ENCODE assay signal across 13 cellular contexts in the genomic region with DNA sequence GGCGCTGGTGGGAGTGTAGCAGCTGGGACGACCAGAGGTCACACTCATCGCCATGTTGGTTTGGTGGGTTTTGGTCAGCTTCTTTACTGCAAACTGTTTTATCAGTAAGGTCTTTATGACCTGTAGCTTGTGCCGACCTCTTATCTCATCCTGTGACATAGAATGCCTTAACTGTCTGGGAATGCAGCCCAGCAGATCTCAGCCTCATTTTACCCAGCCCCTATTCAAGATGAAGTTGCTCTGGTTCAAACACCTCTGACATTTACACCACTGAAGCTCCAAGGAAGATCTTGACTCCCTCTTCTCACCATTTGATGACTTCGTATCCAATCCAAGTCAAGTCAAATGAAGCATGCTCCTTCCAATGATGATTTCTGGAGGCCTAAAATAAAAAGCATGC. TPM values are rescaled to one million over a fixed set of nuclear protein-coding genes. Genes with fewer than 3 reads are reported as not detected.
A peak's percentile ranks its signal among the peaks of the same experiment; 100 is the strongest.
DNase-seq lines count a peak whose midpoint lies in the region; ATAC-seq and TF ChIP-seq lines count a peak whose summit lies in the region.
"Had no signal": no experiment of that assay in that cellular context is flagged by ENCODE, and none has a peak within 500 bp of the region (broad histone marks: within the 10 kb centered on the region; RNA-seq: fewer than 3 reads in every experiment).

No MANE protein-coding gene starts in this region.

- H3K9me3 ChIP-seq in CD4-positive, CD25-positive, alpha-beta regulatory T cell (ENCODE audit: control insufficient read depth in 2 of 2, low read length in 2 of 2): no peaks in the 10 kb centered on the region

- H3K27ac ChIP-seq in CD4-positive, CD25-positive, alpha-beta regulatory T cell (ENCODE audit: insufficient read depth, low read length, poor library complexity, severe bottlenecking): no peak overlapping the region
- H3K27ac ChIP-seq in GM23338 (ENCODE audit: low read depth) (no peak overlapping the region), coronary artery (peak overlapping the region in 1 of 2 donors; percentile 54)

- no peaks in the 10 kb centered on the region; the same call in 1 of the 2 replicates for H3F3A ChIP-seq in GM23338 (replicated peaks; ENCODE audit: low read depth)

- no peaks in the 10 kb centered on the region for H3K9me2 ChIP-seq in GM23338 (ENCODE audit: insufficient read depth)

- TF ChIP-seq CTCF in GM23338 (conservative IDR thresholded peaks at IDR 0.05; ENCODE audit: low read depth in 2 of 2) (no peak), coronary artery (IDR thresholded peaks at IDR 0.05) (no peak), osteocyte (IDR thresholded peaks at IDR 0.05) (no peak)

- H3K36me3 ChIP-seq in CD4-positive, CD25-positive, alpha-beta regulatory T cell (ENCODE audit: control insufficient read depth, insufficient read depth, low read length): peaks cover 7% of the 10 kb centered on the region
- no peaks in the 10 kb centered on the region for H3K36me3 ChIP-seq in GM23338 (ENCODE audit: insufficient read depth)

- H3K27me3 ChIP-seq in CD4-positive, CD25-positive, alpha-beta regulatory T cell (ENCODE audit: control insufficient read depth, insufficient read depth, low read length): no peaks in the 10 kb centered on the region
- no peaks in the 10 kb centered on the region for H3K27me3 ChIP-seq in GM23338 (ENCODE audit: insufficient read depth)

- H3K36me3 Mint-ChIP-seq in CD4-positive, CD25-positive, alpha-beta regulatory T cell: no peaks in the 10 kb centered on the region
- peaks cover 41% of the 10 kb centered on the region for H3K36me3 Mint-ChIP-seq in GM23338 (ENCODE audit: low read depth)
- H3K36me3 Mint-ChIP-seq in osteocyte (ENCODE audit: unreplicated experiment): peaks cover 6% of the 10 kb centered on the region

- H3K9me3 Mint-ChIP-seq in CD4-positive, CD25-positive, alpha-beta regulatory T cell: no peaks in the 10 kb centered on the region
- H3K9me3 Mint-ChIP-seq in GM23338 (peaks cover 10% of the 10 kb centered on the region; the same call in 2 of the 3 replicates), osteocyte (ENCODE audit: unreplicated experiment) (no peaks in the 10 kb centered on the region)

- peaks cover 26% of the 10 kb centered on the region for H3K4me1 ChIP-seq in CD4-positive, CD25-positive, alpha-beta regulatory T cell (ENCODE audit: control insufficient read depth, insufficient read depth, low read length, poor library complexity, severe bottlenecking)
- no peaks in the 10 kb centered on the region for H3K4me1 ChIP-seq in GM23338 (ENCODE audit: insufficient read depth)

- no peak overlapping the region for H2AFZ ChIP-seq in GM23338

- H4K20me1 ChIP-seq in GM23338 (replicated peaks; ENCODE audit: insufficient read depth): no peaks in the 10 kb centered on the region

- no peak for ATAC-seq in CD4-positive, CD25-positive, alpha-beta regulatory T cell (ENCODE audit: low read depth in 2 of 2)
- ATAC-seq in GM23338 (no peak), GM21515 (IDR thresholded peaks at IDR 0.05; ENCODE audit: unreplicated experiment) (no peak), GM21737 (IDR thresholded peaks at IDR 0.05; ENCODE audit: unreplicated experiment) (no peak)
- ATAC-seq: left ventricle myocardium superior had no signal

- no peak overlapping the region for H3K4me3 ChIP-seq in CD4-positive, CD25-positive, alpha-beta regulatory T cell (ENCODE audit: low read depth, low read length)
- H3K4me3 ChIP-seq in GM23338 (no peak overlapping the region), coronary artery (peak overlapping the region; percentile 98)

- no peak for DNase-seq in CD4-positive, CD25-positive, alpha-beta regulatory T cell
- DNase-seq in GM23338 (ENCODE audit: low spot score) (no peak), coronary artery (ENCODE audit: low spot score) (no peak), osteocyte (ENCODE audit: extremely low spot score, unreplicated experiment) (no peak)
- no peak for DNase-seq in stimulated activated CD4-positive, alpha-beta T cell treated with anti-CD3 and anti-CD28 coated beads, Interleukin-2, amount 100 ng/mL, for 48 hours
- DNase-seq: NCI-H2029 treated with DMSO at 0.1 percent for 48 hours, nucleus accumbens had no signal

- no peak overlapping the region for H3K4me2 ChIP-seq in GM23338

- peaks cover 6 to 35% (median 13%) of the 10 kb centered on the region in 4 donors for H3K4me1 Mint-ChIP-seq in CD4-positive, CD25-positive, alpha-beta regulatory T cell
- peaks cover 38% of the 10 kb centered on the region for H3K4me1 Mint-ChIP-seq in GM23338
- peaks cover 42% of the 10 kb centered on the region for H3K4me1 Mint-ChIP-seq in osteocyte (ENCODE audit: unreplicated experiment)

- no peaks in the 10 kb centered on the region for H3K27me3 Mint-ChIP-seq in CD4-positive, CD25-positive, alpha-beta regulatory T cell
- H3K27me3 Mint-ChIP-seq in GM23338 (ENCODE audit: insufficient read depth, low read depth, poor library complexity): peaks cover 10% of the 10 kb centered on the region
- no peaks in the 10 kb centered on the region for H3K27me3 Mint-ChIP-seq in osteocyte (ENCODE audit: unreplicated experiment)

- peak overlapping the region in 3 of 4 donors; percentile 59 to 94 (median 68) for H3K4me3 Mint-ChIP-seq in CD4-positive, CD25-positive, alpha-beta regulatory T cell
- H3K4me3 Mint-ChIP-seq in GM23338 (peak overlapping the region; percentile 1; the same call in 2 of the 3 replicates), osteocyte (ENCODE audit: unreplicated experiment) (no peak overlapping the region)

- H3K27ac Mint-ChIP-seq in CD4-positive, CD25-positive, alpha-beta regulatory T cell: peak overlapping the region; percentile 72 to 86 (median 82)
- no peak overlapping the region for H3K27ac Mint-ChIP-seq in GM23338
- H3K27ac Mint-ChIP-seq in osteocyte (ENCODE audit: unreplicated experiment): peak overlapping the region; percentile 99

- 0 out of 2 replicates have a peak, but pooled peaks cover 3% of the 10 kb centered on the region for H3K79me2 ChIP-seq in GM23338 (replicated peaks; ENCODE audit: insufficient read depth)

TF ChIP-seq in GM23338, 12 proteins besides CTCF, POLR2A, EP300 and RAD21 (continues in another document):
- no peak for TF ChIP-seq EZH2 (IDR thresholded peaks at IDR 0.05; ENCODE audit: low read depth, unreplicated experiment)
- TF ChIP-seq ETS1 (IDR thresholded peaks at IDR 0.05): no peak
- no peak for TF ChIP-seq ZNF114 (CRISPR knock-in tag; IDR thresholded peaks at IDR 0.05)
- no peak for TF ChIP-seq STAT1 (IDR thresholded peaks at IDR 0.05; ENCODE audit: unreplicated experiment)
- TF ChIP-seq CREB1 (CRISPR knock-in tag; IDR thresholded peaks at IDR 0.05; ENCODE audit: low read depth): no peak
- no peak for TF ChIP-seq EZH2phosphoT487 (IDR thresholded peaks at IDR 0.05; ENCODE audit: unreplicated experiment)

RNA-seq across cellular contexts. Expression of gene PSMG3, which starts 2.3 kb away (rescaled TPM):
- 16.3 TPM for total RNA-seq in CD4-positive, CD25-positive, alpha-beta regulatory T cell
- polyA plus RNA-seq in CD4-positive, CD25-positive, alpha-beta regulatory T cell: 10 to 100 TPM; 41.2 to 47.8 (median 46.6) TPM
- 28.3 and 32.0 TPM in 2 replicates for total RNA-seq in GM23338 (2014; rRNA removed; shearing (Covaris generic))
- polyA plus RNA-seq in GM23338 (2016; fragmentation: Nextera tagmentation; extraction: Ambion mirVana): 84.8 and 93.6 TPM in 2 replicates
- total RNA-seq in osteocyte: 25.6 and 28.9 TPM in 2 replicates

RNA-seq across cellular contexts. Expression of gene TMEM184A, which starts 16.1 kb away (rescaled TPM):
- not detected for total RNA-seq in CD4-positive, CD25-positive, alpha-beta regulatory T cell
- under 1 TPM in 1 of 4 donors, not detected in 3; 0.25 TPM for polyA plus RNA-seq in CD4-positive, CD25-positive, alpha-beta regulatory T cell
- total RNA-seq in GM23338 (2014; rRNA removed; shearing (Covaris generic)): 0.04 and 0.66 TPM in 2 replicates
- 0.03 and 0.18 TPM in 2 replicates for polyA plus RNA-seq in GM23338 (2016; fragmentation: Nextera tagmentation; extraction: Ambion mirVana)
- total RNA-seq in osteocyte: 0.27 and 0.29 TPM in 2 replicates
- total RNA-seq: RPMI7951; skeletal muscle tissue; T-helper 1 cell treated with Interleukin-12 subunit alpha and Interleukin-12 subunit beta and Interleukin-4 antibody, amounts not matched to agents 30 ng/mL and 1 ng/mL, for 36 hours had no signal

RNA-seq across cellular contexts. Expression of gene MAFK, which starts 41.6 kb away (rescaled TPM):
- 61.5 TPM for total RNA-seq in CD4-positive, CD25-positive, alpha-beta regulatory T cell
- under 1 TPM; 0.31 to 0.62 (median 0.47) TPM for polyA plus RNA-seq in CD4-positive, CD25-positive, alpha-beta regulatory T cell
- 14.2 and 19.3 TPM in 2 replicates for total RNA-seq in GM23338 (2014; rRNA removed; shearing (Covaris generic))
- 4.4 and 5.1 TPM in 2 replicates for polyA plus RNA-seq in GM23338 (2016; fragmentation: Nextera tagmentation; extraction: Ambion mirVana)
- total RNA-seq in osteocyte: 19.9 and 23.0 TPM in 2 replicates
